18 cellular contexts compared by ENCODE assay signal in the genomic region with DNA sequence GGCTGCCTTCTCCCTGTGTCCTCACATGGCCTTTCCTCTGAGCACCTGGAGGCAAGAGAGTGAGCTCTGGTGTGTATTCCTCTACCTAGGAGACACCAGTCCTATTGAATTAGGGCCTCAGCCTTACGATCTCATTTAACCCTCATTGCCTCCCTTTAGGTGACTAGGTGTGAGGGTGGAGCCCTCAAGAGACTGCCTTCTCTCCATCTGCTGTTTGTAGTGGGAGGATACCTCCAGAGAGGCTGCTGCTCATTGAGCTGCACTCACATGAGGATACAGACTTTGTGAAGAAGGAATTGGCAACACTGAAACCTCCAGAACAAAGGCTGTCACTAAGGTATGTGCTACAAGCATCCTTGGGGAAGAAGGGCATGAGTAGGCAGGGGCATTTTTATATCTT. TPM values are rescaled to one million over a fixed set of nuclear protein-coding genes. Genes with fewer than 3 reads are reported as not detected.
A peak's percentile ranks its signal among the peaks of the same experiment; 100 is the strongest.
DNase-seq lines count a peak whose midpoint lies in the region; ATAC-seq lines count a peak whose summit lies in the region.
"Had no signal": no experiment of that assay in that cellular context is flagged by ENCODE, and none has a peak within 500 bp of the region (broad histone marks: within the 10 kb centered on the region; RNA-seq: fewer than 3 reads in every experiment).

A gene with protein sequence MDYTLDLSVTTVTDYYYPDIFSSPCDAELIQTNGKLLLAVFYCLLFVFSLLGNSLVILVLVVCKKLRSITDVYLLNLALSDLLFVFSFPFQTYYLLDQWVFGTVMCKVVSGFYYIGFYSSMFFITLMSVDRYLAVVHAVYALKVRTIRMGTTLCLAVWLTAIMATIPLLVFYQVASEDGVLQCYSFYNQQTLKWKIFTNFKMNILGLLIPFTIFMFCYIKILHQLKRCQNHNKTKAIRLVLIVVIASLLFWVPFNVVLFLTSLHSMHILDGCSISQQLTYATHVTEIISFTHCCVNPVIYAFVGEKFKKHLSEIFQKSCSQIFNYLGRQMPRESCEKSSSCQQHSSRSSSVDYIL (plus strand): TSS at position 217 of the 400 bp plus-strand sequence. CDS start 2,623 bp downstream, outside the sequence.

- DNase-seq in stimulated activated naive CD8-positive, alpha-beta T cell treated with anti-CD3 and anti-CD28 coated beads, Interleukin-15, amount 100 ng/mL, for 72 hours = no peak
- peak; percentile 74 for DNase-seq in NCI-H2029 (lab: John Stamatoyannopoulos, UW)
- no peak for DNase-seq in NOMO-1 treated with DMSO at 0.1 percent for 48 hours (lab: John Stamatoyannopoulos, UW; ENCODE audit: unreplicated experiment)
- DNase-seq: BE2C; DMS79; effector CD4-positive, alpha-beta T cell; MG63; midbrain; NCI-H1930; substantia nigra had no signal

- no peak for ATAC-seq in stimulated activated naive CD8-positive, alpha-beta T cell treated with anti-CD3 and anti-CD28 coated beads, Interleukin-15, amount 100 ng/mL, for 72 hours
- no peak for ATAC-seq in activated T-helper 17 cell treated with anti-CD3 and anti-CD28 coated beads, Interleukin-2, amount 50 U/mL, for 72 hours (replicated peaks)
- ATAC-seq in GM19395 (IDR thresholded peaks at IDR 0.05; ENCODE audit: unreplicated experiment) = no peak
- ATAC-seq in GM21723 (IDR thresholded peaks at IDR 0.05; ENCODE audit: unreplicated experiment) = no peak
- ATAC-seq: HCT116 had no signal

- peaks cover 14% of the 10 kb centered on the region for H3K4me1 Mint-ChIP-seq in stimulated activated naive CD8-positive, alpha-beta T cell treated with anti-CD3 and anti-CD28 coated beads, Interleukin-15, Interleukin-2, amounts not matched to agents 100 ng/mL and 50 ng/mL, for 24 hours (ENCODE audit: low read depth)
- H3K4me1 Mint-ChIP-seq in stimulated activated naive CD8-positive, alpha-beta T cell treated with anti-CD3 and anti-CD28 coated beads, Interleukin-15, amount 100 ng/mL, for 72 hours = peaks cover 28% of the 10 kb centered on the region
- H3K4me1 Mint-ChIP-seq in activated T-helper 17 cell treated with anti-CD3 and anti-CD28 coated beads, Interleukin-2, amount 50 U/mL, for 72 hours = peaks cover 23% of the 10 kb centered on the region
- H3K4me1 Mint-ChIP-seq: activated naive CD4-positive, alpha-beta T cell treated with anti-CD3 and anti-CD28 coated beads, Interleukin-2, amount 50 U/mL, for 24 hours had no signal

- no peaks in the 10 kb centered on the region for H3K9me3 Mint-ChIP-seq in stimulated activated naive CD8-positive, alpha-beta T cell treated with anti-CD3 and anti-CD28 coated beads, Interleukin-15, Interleukin-2, amounts not matched to agents 100 ng/mL and 50 ng/mL, for 24 hours
- H3K9me3 Mint-ChIP-seq in stimulated activated naive CD8-positive, alpha-beta T cell treated with anti-CD3 and anti-CD28 coated beads, Interleukin-15, amount 100 ng/mL, for 72 hours = no peaks in the 10 kb centered on the region
- no peaks in the 10 kb centered on the region for H3K9me3 Mint-ChIP-seq in activated T-helper 17 cell treated with anti-CD3 and anti-CD28 coated beads, Interleukin-2, amount 50 U/mL, for 72 hours
- H3K9me3 Mint-ChIP-seq: activated naive CD4-positive, alpha-beta T cell treated with anti-CD3 and anti-CD28 coated beads, Interleukin-2, amount 50 U/mL, for 24 hours had no signal

- H3K36me3 Mint-ChIP-seq in stimulated activated naive CD8-positive, alpha-beta T cell treated with anti-CD3 and anti-CD28 coated beads, Interleukin-15, Interleukin-2, amounts not matched to agents 100 ng/mL and 50 ng/mL, for 24 hours (ENCODE audit: low read depth) = no peaks in the 10 kb centered on the region
- no peaks in the 10 kb centered on the region for H3K36me3 Mint-ChIP-seq in activated T-helper 17 cell treated with anti-CD3 and anti-CD28 coated beads, Interleukin-2, amount 50 U/mL, for 72 hours (ENCODE audit: low read depth)
- H3K36me3 Mint-ChIP-seq: activated naive CD4-positive, alpha-beta T cell treated with anti-CD3 and anti-CD28 coated beads, Interleukin-2, amount 50 U/mL, for 24 hours had no signal

- H3K27ac Mint-ChIP-seq in stimulated activated naive CD8-positive, alpha-beta T cell treated with anti-CD3 and anti-CD28 coated beads, Interleukin-15, Interleukin-2, amounts not matched to agents 100 ng/mL and 50 ng/mL, for 24 hours = no peak within 1 kb of the TSS
- no peak within 1 kb of the TSS for H3K27ac Mint-ChIP-seq in stimulated activated naive CD8-positive, alpha-beta T cell treated with anti-CD3 and anti-CD28 coated beads, Interleukin-15, amount 100 ng/mL, for 72 hours
- peak within 1 kb of the TSS; percentile 89 for H3K27ac Mint-ChIP-seq in activated T-helper 17 cell treated with anti-CD3 and anti-CD28 coated beads, Interleukin-2, amount 50 U/mL, for 72 hours
- H3K27ac Mint-ChIP-seq: activated naive CD4-positive, alpha-beta T cell treated with anti-CD3 and anti-CD28 coated beads, Interleukin-2, amount 50 U/mL, for 24 hours had no signal

- no peaks in the 10 kb centered on the region for H3K27me3 Mint-ChIP-seq in stimulated activated naive CD8-positive, alpha-beta T cell treated with anti-CD3 and anti-CD28 coated beads, Interleukin-15, Interleukin-2, amounts not matched to agents 100 ng/mL and 50 ng/mL, for 24 hours
- H3K27me3 Mint-ChIP-seq in stimulated activated naive CD8-positive, alpha-beta T cell treated with anti-CD3 and anti-CD28 coated beads, Interleukin-15, amount 100 ng/mL, for 72 hours = no peaks in the 10 kb centered on the region
- no peaks in the 10 kb centered on the region for H3K27me3 Mint-ChIP-seq in activated T-helper 17 cell treated with anti-CD3 and anti-CD28 coated beads, Interleukin-2, amount 50 U/mL, for 72 hours
- H3K27me3 Mint-ChIP-seq: activated naive CD4-positive, alpha-beta T cell treated with anti-CD3 and anti-CD28 coated beads, Interleukin-2, amount 50 U/mL, for 24 hours had no signal

- peak within 1 kb of the TSS; percentile 42 for H3K4me3 Mint-ChIP-seq in stimulated activated naive CD8-positive, alpha-beta T cell treated with anti-CD3 and anti-CD28 coated beads, Interleukin-15, Interleukin-2, amounts not matched to agents 100 ng/mL and 50 ng/mL, for 24 hours
- no peak within 1 kb of the TSS for H3K4me3 Mint-ChIP-seq in stimulated activated naive CD8-positive, alpha-beta T cell treated with anti-CD3 and anti-CD28 coated beads, Interleukin-15, amount 100 ng/mL, for 72 hours
- peak within 1 kb of the TSS; percentile 51 for H3K4me3 Mint-ChIP-seq in activated T-helper 17 cell treated with anti-CD3 and anti-CD28 coated beads, Interleukin-2, amount 50 U/mL, for 72 hours
- H3K4me3 Mint-ChIP-seq: activated naive CD4-positive, alpha-beta T cell treated with anti-CD3 and anti-CD28 coated beads, Interleukin-2, amount 50 U/mL, for 24 hours had no signal

RNA-seq across cellular contexts. Expression of the gene that starts here (rescaled TPM):
- total RNA-seq in activated T-helper 17 cell treated with anti-CD3 and anti-CD28 coated beads, Interleukin-2, amount 50 U/mL, for 72 hours = 10 to 100 TPM in 1 of 2 donors, under 1 TPM in 1; 0.87 to 10.2 TPM
- total RNA-seq: cardiac muscle cell, fibroblast of lung had no signal

Comparison
In these comparisons a context has a peak if more than half of its experiments do, and no peak if none do; other contexts are left out.
1. H3K4me3 Mint-ChIP-seq: peak in stimulated activated naive CD8-positive, alpha-beta T cell treated with anti-CD3 and anti-CD28 coated beads, Interleukin-15, Interleukin-2, amounts not matched to agents 100 ng/mL and 50 ng/mL, for 24 hours (single experiment) and activated T-helper 17 cell treated with anti-CD3 and anti-CD28 coated beads, Interleukin-2, amount 50 U/mL, for 72 hours (single experiment); none in stimulated activated naive CD8-positive, alpha-beta T cell treated with anti-CD3 and anti-CD28 coated beads, Interleukin-15, amount 100 ng/mL, for 72 hours (0 of 2).